Comparison of ENCODE assay signal across 2 cellular contexts in the genomic region with DNA sequence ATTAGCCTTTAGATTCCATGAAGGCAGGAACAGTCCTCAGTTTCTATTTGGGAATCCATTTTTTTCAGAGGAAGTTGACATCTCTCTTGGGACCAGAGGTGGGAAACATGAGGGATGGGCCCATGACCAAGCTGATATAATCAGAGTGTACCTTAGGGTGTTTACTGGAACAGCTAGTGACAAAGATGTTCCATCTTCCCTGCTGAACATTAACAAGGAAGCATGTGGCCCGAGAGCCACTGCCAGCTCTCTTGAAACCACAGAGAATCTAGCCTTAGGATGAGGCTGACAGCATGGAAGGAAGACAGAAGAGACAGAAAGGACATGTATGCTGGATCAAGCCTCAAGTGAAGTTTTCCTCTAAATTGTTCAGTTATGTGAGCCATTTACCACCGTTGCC.
TF ChIP-seq lines count a peak whose summit lies in the region.

No MANE protein-coding gene starts in this region.

TF ChIP-seq in A549, 52 proteins besides CTCF, POLR2A, EP300 and RAD21:
- no peak for TF ChIP-seq TFCP2L1 (CRISPR knock-in tag; IDR thresholded peaks at IDR 0.05)

TF ChIP-seq in K562, 482 proteins besides CTCF, POLR2A, EP300 and RAD21:
- TF ChIP-seq EHMT2 (IDR thresholded peaks at IDR 0.05) (no peak), PRMT5 (CRISPR knock-in tag; IDR thresholded peaks at IDR 0.05) (no peak)
TF ChIP-seq in K562: peak in this region for 0.
